1 cellular context compared by ENCODE assay signal in the genomic region with DNA sequence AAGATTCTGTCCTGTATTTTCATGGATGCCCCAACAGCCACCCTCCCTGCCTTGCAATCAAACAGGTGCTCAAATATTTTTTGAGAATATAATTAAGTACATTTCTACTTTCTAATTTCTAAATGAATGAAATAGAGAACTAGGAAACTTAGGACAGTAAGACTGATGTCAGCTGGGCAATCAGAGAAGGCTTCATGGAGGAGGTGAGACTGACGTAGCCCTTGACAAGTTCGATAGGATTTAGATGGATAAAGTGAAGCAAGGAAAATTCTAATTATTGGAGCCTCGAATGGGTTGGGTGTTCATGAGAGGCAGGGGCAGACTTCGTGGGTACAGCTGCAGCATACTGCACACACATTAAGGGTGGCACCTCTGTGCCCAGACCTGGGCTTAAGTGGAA.
TF ChIP-seq lines count a peak whose summit lies in the region.

No MANE protein-coding gene starts in this region.

TF ChIP-seq in HepG2, 621 proteins besides CTCF, POLR2A, EP300 and RAD21:
- TF ChIP-seq SALL2 (CRISPR knock-in tag; IDR thresholded peaks at IDR 0.05) = no peak
- TF ChIP-seq, protein P1, sequence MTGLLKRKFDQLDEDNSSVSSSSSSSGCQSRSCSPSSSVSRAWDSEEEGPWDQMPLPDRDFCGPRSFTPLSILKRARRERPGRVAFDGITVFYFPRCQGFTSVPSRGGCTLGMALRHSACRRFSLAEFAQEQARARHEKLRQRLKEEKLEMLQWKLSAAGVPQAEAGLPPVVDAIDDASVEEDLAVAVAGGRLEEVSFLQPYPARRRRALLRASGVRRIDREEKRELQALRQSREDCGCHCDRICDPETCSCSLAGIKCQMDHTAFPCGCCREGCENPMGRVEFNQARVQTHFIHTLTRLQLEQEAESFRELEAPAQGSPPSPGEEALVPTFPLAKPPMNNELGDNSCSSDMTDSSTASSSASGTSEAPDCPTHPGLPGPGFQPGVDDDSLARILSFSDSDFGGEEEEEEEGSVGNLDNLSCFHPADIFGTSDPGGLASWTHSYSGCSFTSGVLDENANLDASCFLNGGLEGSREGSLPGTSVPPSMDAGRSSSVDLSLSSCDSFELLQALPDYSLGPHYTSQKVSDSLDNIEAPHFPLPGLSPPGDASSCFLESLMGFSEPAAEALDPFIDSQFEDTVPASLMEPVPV (CRISPR knock-in tag; IDR thresholded peaks at IDR 0.05) = no peak
- no peak for TF ChIP-seq ZNF432 (CRISPR knock-in tag; IDR thresholded peaks at IDR 0.05; ENCODE audit: borderline replicate concordance)
- no peak for TF ChIP-seq HNRNPH1 (optimal IDR thresholded peaks at IDR 0.05; ENCODE audit: low read depth, low read length)
- TF ChIP-seq, protein P2, sequence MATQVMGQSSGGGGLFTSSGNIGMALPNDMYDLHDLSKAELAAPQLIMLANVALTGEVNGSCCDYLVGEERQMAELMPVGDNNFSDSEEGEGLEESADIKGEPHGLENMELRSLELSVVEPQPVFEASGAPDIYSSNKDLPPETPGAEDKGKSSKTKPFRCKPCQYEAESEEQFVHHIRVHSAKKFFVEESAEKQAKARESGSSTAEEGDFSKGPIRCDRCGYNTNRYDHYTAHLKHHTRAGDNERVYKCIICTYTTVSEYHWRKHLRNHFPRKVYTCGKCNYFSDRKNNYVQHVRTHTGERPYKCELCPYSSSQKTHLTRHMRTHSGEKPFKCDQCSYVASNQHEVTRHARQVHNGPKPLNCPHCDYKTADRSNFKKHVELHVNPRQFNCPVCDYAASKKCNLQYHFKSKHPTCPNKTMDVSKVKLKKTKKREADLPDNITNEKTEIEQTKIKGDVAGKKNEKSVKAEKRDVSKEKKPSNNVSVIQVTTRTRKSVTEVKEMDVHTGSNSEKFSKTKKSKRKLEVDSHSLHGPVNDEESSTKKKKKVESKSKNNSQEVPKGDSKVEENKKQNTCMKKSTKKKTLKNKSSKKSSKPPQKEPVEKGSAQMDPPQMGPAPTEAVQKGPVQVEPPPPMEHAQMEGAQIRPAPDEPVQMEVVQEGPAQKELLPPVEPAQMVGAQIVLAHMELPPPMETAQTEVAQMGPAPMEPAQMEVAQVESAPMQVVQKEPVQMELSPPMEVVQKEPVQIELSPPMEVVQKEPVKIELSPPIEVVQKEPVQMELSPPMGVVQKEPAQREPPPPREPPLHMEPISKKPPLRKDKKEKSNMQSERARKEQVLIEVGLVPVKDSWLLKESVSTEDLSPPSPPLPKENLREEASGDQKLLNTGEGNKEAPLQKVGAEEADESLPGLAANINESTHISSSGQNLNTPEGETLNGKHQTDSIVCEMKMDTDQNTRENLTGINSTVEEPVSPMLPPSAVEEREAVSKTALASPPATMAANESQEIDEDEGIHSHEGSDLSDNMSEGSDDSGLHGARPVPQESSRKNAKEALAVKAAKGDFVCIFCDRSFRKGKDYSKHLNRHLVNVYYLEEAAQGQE (IDR thresholded peaks at IDR 0.05; ENCODE audit: borderline replicate concordance in 1 of 2, low read depth in 1 of 2, low read length in 2 of 2) = no peak
- TF ChIP-seq, protein P3, sequence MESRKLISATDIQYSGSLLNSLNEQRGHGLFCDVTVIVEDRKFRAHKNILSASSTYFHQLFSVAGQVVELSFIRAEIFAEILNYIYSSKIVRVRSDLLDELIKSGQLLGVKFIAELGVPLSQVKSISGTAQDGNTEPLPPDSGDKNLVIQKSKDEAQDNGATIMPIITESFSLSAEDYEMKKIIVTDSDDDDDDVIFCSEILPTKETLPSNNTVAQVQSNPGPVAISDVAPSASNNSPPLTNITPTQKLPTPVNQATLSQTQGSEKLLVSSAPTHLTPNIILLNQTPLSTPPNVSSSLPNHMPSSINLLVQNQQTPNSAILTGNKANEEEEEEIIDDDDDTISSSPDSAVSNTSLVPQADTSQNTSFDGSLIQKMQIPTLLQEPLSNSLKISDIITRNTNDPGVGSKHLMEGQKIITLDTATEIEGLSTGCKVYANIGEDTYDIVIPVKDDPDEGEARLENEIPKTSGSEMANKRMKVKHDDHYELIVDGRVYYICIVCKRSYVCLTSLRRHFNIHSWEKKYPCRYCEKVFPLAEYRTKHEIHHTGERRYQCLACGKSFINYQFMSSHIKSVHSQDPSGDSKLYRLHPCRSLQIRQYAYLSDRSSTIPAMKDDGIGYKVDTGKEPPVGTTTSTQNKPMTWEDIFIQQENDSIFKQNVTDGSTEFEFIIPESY (CRISPR knock-in tag; IDR thresholded peaks at IDR 0.05) = no peak
TF ChIP-seq in HepG2: peak in this region for 0.
